Comparison of ENCODE assay signal across 27 cellular contexts in the genomic region with DNA sequence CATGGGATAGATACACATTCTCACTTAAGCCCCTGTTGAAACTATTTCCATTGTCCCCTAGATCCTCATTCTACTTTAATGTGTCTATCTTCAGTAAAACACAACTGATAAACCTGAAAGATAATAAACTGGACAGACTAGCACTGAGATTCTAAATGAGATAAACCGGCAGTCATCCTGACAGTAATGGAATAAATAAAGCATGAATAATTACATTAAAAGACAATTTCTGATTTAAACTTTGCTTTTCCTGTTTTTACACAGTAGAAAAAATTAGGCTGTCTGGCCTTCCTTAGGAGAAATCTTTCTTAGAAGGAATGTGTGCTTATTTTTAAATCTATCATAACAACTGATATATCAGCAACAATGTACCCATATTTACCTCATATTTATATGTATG.
"Had no signal": no experiment of that assay in that cellular context is flagged by ENCODE, and none has a peak within 500 bp of the region (broad histone marks: within the 10 kb centered on the region; RNA-seq: fewer than 3 reads in every experiment).

No MANE protein-coding gene starts in this region.

- DNase-seq: stimulated activated CD4-positive, alpha-beta T cell treated with anti-CD3 and anti-CD28 coated beads, Interleukin-2, amount 100 ng/mL, for 48 hours; stimulated activated CD4-positive, alpha-beta T cell treated with anti-CD3 and anti-CD28 coated beads, Interleukin-4, amount 100 ng/mL, for 1 hour; stimulated activated CD4-positive, alpha-beta T cell treated with anti-CD3 and anti-CD28 coated beads, Interleukin-4, amount 100 ng/mL, for 24 hours; stimulated activated CD4-positive, alpha-beta T cell treated with anti-CD3 and anti-CD28 coated beads, Interleukin-4, amount 100 ng/mL, for 4 hours; stimulated activated CD8-positive, alpha-beta memory T cell treated with anti-CD3 and anti-CD28 coated beads, Interleukin-4, amount 100 ng/mL, for 48 hours; stimulated activated naive B cell treated with anti-CD40 and anti-IgM and Interleukin-4, amounts not matched to agents 10 μg/mL and 1 μg/mL and 100 μg/mL, for 72 hours; stimulated activated naive CD4-positive, alpha-beta T cell; stimulated activated naive CD4-positive, alpha-beta T cell treated with Interleukin-2 at 50 U/mL for 16 hours; stimulated activated naive CD8-positive, alpha-beta T cell treated with anti-CD3 and anti-CD28 coated beads, Interleukin-15, amount 100 ng/mL, for 72 hours; stimulated activated naive CD8-positive, alpha-beta T cell treated with anti-CD3 and anti-CD28 coated beads, Interleukin-15, Interleukin-2, amounts not matched to agents 100 U/mL and 50 U/mL, for 24 hours; stomach; substantia nigra; testis; thyroid gland; tibial artery; transverse colon; upper lobe of left lung; upper lobe of right lung; uterus had no signal

- H3K27ac ChIP-seq: stomach, suprapubic skin, testis, thoracic aorta, thyroid gland, tibial artery, tibial nerve, transverse colon, upper lobe of left lung, upper lobe of right lung, uterus, vagina had no signal

- H3K4me1 ChIP-seq: stomach, suprapubic skin, testis, thyroid gland, tibial artery, tibial nerve, transverse colon, upper lobe of right lung, uterus, vagina had no signal

- H3K4me3 Mint-ChIP-seq: stimulated activated effector memory CD8-positive, alpha-beta T cell treated with anti-CD3 and anti-CD28 coated beads, Interleukin-12 subunit alpha, Interleukin-12 subunit beta, amount 100 ng/mL, for 72 hours; stimulated activated memory B cell treated with anti-CD40 and anti-IgM and Interleukin-4, amounts not matched to agents 10 μg/mL and 1 μg/mL and 100 μg/mL, for 72 hours; stimulated activated naive B cell treated with anti-CD40 and anti-IgM and Interleukin-4, amounts not matched to agents 10 μg/mL and 1 μg/mL and 100 μg/mL, for 72 hours; stimulated activated naive CD8-positive, alpha-beta T cell treated with anti-CD3 and anti-CD28 coated beads, Interleukin-15, amount 100 ng/mL, for 72 hours; stimulated activated naive CD8-positive, alpha-beta T cell treated with anti-CD3 and anti-CD28 coated beads, Interleukin-15, Interleukin-2, amounts not matched to agents 100 ng/mL and 50 ng/mL, for 24 hours; type B pancreatic cell had no signal

- H3K9me3 ChIP-seq: testis, thoracic aorta, thyroid gland, tibial artery, uterus, vagina had no signal

- H3K27me3 ChIP-seq: stomach, suprapubic skin, testis, thyroid gland, tibial artery, tibial nerve, transverse colon, upper lobe of left lung, upper lobe of right lung, uterus, vagina had no signal

- H3K4me3 ChIP-seq: stomach, suprapubic skin, testis, thoracic aorta, thyroid gland, tibial artery, tibial nerve, transverse colon, upper lobe of left lung, upper lobe of right lung, uterus, vagina had no signal

- H3K27me3 Mint-ChIP-seq: stimulated activated memory B cell treated with anti-CD40 and anti-IgM and Interleukin-4, amounts not matched to agents 10 μg/mL and 1 μg/mL and 100 μg/mL, for 72 hours; stimulated activated naive B cell treated with anti-CD40 and anti-IgM and Interleukin-4, amounts not matched to agents 10 μg/mL and 1 μg/mL and 100 μg/mL, for 72 hours; stimulated activated naive CD8-positive, alpha-beta T cell treated with anti-CD3 and anti-CD28 coated beads, Interleukin-15, amount 100 ng/mL, for 72 hours; stimulated activated naive CD8-positive, alpha-beta T cell treated with anti-CD3 and anti-CD28 coated beads, Interleukin-15, Interleukin-2, amounts not matched to agents 100 ng/mL and 50 ng/mL, for 24 hours; type B pancreatic cell had no signal

- ATAC-seq: stimulated activated effector memory CD8-positive, alpha-beta T cell treated with anti-CD3 and anti-CD28 coated beads, Interleukin-12 subunit alpha, Interleukin-12 subunit beta, amount 100 ng/mL, for 72 hours; stimulated activated memory B cell treated with anti-CD40 and anti-IgM and Interleukin-4, amounts not matched to agents 10 μg/mL and 1 μg/mL and 100 μg/mL, for 72 hours; stimulated activated naive B cell treated with anti-CD40 and anti-IgM and Interleukin-4, amounts not matched to agents 10 μg/mL and 1 μg/mL and 100 μg/mL, for 72 hours; stimulated activated naive CD8-positive, alpha-beta T cell treated with anti-CD3 and anti-CD28 coated beads, Interleukin-15, amount 100 ng/mL, for 72 hours; stimulated activated naive CD8-positive, alpha-beta T cell treated with anti-CD3 and anti-CD28 coated beads, Interleukin-15, Interleukin-2, amounts not matched to agents 100 U/mL and 50 U/mL, for 24 hours; upper lobe of right lung had no signal

- H3K36me3 Mint-ChIP-seq: stimulated activated effector memory CD8-positive, alpha-beta T cell treated with anti-CD3 and anti-CD28 coated beads, Interleukin-12 subunit alpha, Interleukin-12 subunit beta, amount 100 ng/mL, for 72 hours had no signal

- H3K9me3 Mint-ChIP-seq: type B pancreatic cell had no signal

- H3K36me3 ChIP-seq: stomach, suprapubic skin, thoracic aorta, thyroid gland, tibial artery, tibial nerve, transverse colon, upper lobe of left lung, upper lobe of right lung, uterus, vagina had no signal

- H3K27ac Mint-ChIP-seq: stimulated activated effector memory CD8-positive, alpha-beta T cell treated with anti-CD3 and anti-CD28 coated beads, Interleukin-12 subunit alpha, Interleukin-12 subunit beta, amount 100 ng/mL, for 72 hours; stimulated activated memory B cell treated with anti-CD40 and anti-IgM and Interleukin-4, amounts not matched to agents 10 μg/mL and 1 μg/mL and 100 μg/mL, for 72 hours; stimulated activated naive B cell treated with anti-CD40 and anti-IgM and Interleukin-4, amounts not matched to agents 10 μg/mL and 1 μg/mL and 100 μg/mL, for 72 hours; stimulated activated naive CD8-positive, alpha-beta T cell treated with anti-CD3 and anti-CD28 coated beads, Interleukin-15, amount 100 ng/mL, for 72 hours; stimulated activated naive CD8-positive, alpha-beta T cell treated with anti-CD3 and anti-CD28 coated beads, Interleukin-15, Interleukin-2, amounts not matched to agents 100 ng/mL and 50 ng/mL, for 24 hours; type B pancreatic cell had no signal

- H3K4me1 Mint-ChIP-seq: stimulated activated effector memory CD8-positive, alpha-beta T cell treated with anti-CD3 and anti-CD28 coated beads, Interleukin-12 subunit alpha, Interleukin-12 subunit beta, amount 100 ng/mL, for 72 hours; stimulated activated memory B cell treated with anti-CD40 and anti-IgM and Interleukin-4, amounts not matched to agents 10 μg/mL and 1 μg/mL and 100 μg/mL, for 72 hours; stimulated activated naive B cell treated with anti-CD40 and anti-IgM and Interleukin-4, amounts not matched to agents 10 μg/mL and 1 μg/mL and 100 μg/mL, for 72 hours; stimulated activated naive CD8-positive, alpha-beta T cell treated with anti-CD3 and anti-CD28 coated beads, Interleukin-15, amount 100 ng/mL, for 72 hours had no signal
